Comparison of ENCODE assay signal across 9 cellular contexts in genomic region chr16:80369559-80369958, GRCh38.
DNase-seq lines count a peak whose midpoint lies in the region; ATAC-seq and TF ChIP-seq lines count a peak whose summit lies in the region.
"Had no signal": no experiment of that assay in that cellular context is flagged by ENCODE, and none has a peak within 500 bp of the region (broad histone marks: within the 10 kb centered on the region; RNA-seq: fewer than 3 reads in every experiment).

No MANE protein-coding gene starts in this region.

- no peaks in the 10 kb centered on the region; the same call in 1 of the 3 replicates for H3K4me1 Mint-ChIP-seq in GM23338
- no peaks in the 10 kb centered on the region for H3K4me1 Mint-ChIP-seq in CD4-positive, alpha-beta memory T cell

- CTCF ChIA-PET in RWPE1 (lab: Yijun Ruan, JAX), result interaction anchor here (0.6 to 1.0 kb wide), 8 partner anchors 8 to 941 kb away, joined by 3 to 5 read pairs (median 3); no protein-coding TSS in a partner anchor
- CTCF ChIA-PET in CD4-positive, alpha-beta memory T cell (lab: Charles Lee; ENCODE audit: partially characterized antibody), result interaction anchor here (0.8 to 1.0 kb wide), 2 partner anchors 8 to 89 kb away, joined by 3 read pairs; no protein-coding TSS in a partner anchor

- H3K36me3 ChIP-seq in GM23338 (ENCODE audit: insufficient read depth) (no peaks in the 10 kb centered on the region), osteoblast (ENCODE audit: insufficient read depth, low read length) (no peaks in the 10 kb centered on the region), MG63 (no peaks in the 10 kb centered on the region)
- no peaks in the 10 kb centered on the region for H3K36me3 ChIP-seq in CD4-positive, alpha-beta memory T cell (ENCODE audit: insufficient read depth, low read length)

- ATAC-seq in GM23338, result peak; percentile 98
- ATAC-seq in GM21526 (IDR thresholded peaks at IDR 0.05; ENCODE audit: low FRiP score, unreplicated experiment), result no peak

- H3K4me2 ChIP-seq in GM23338 (no peak overlapping the region), osteoblast (ENCODE audit: insufficient read depth, low read length) (no peak overlapping the region)

- peak; percentile 56 to 88 for TF ChIP-seq CTCF in GM23338 (conservative IDR thresholded peaks at IDR 0.05; ENCODE audit: low read depth in 2 of 2)
- peak; percentile 51 for TF ChIP-seq CTCF in RWPE1 (conservative IDR thresholded peaks at IDR 0.05; ENCODE audit: low read depth)
- TF ChIP-seq CTCF in osteoblast (IDR thresholded peaks at IDR 0.05; ENCODE audit: extremely low read depth, low read depth, low read length), result peak; percentile 88

- H3K9me3 Mint-ChIP-seq in GM23338, result peaks cover 15% of the 10 kb centered on the region
- peaks cover 0 to 8% (median 3%) of the 10 kb centered on the region in 8 donors for H3K9me3 Mint-ChIP-seq in CD4-positive, alpha-beta memory T cell

- no peaks in the 10 kb centered on the region for H3F3A ChIP-seq in GM23338 (replicated peaks; ENCODE audit: low read depth)

- DNase-seq in GM23338 (ENCODE audit: low spot score), result peak; percentile 70
- DNase-seq in RWPE1 (ENCODE audit: low spot score), result peak; percentile 42
- DNase-seq in fibroblast of the conjunctiva (ENCODE audit: low read depth), result peak; percentile 37
- DNase-seq in osteoblast (ENCODE audit: insufficient read length, low spot score, missing footprints), result peak; percentile 74
- no peak for DNase-seq in stimulated activated CD4-positive, alpha-beta T cell treated with anti-CD3 and anti-CD28 coated beads, Interleukin-4, amount 100 ng/mL, for 24 hours
- DNase-seq in CD4-positive, alpha-beta memory T cell, result no peak
- no peak for DNase-seq in MG63

- H3K27ac ChIP-seq in GM23338 (ENCODE audit: low read depth) (no peak overlapping the region), RWPE1 (no peak overlapping the region), osteoblast (ENCODE audit: low read depth, low read length) (no peak overlapping the region)
- no peak overlapping the region for H3K27ac ChIP-seq in CD4-positive, alpha-beta memory T cell (ENCODE audit: low read depth, low read length)

- H3K27ac Mint-ChIP-seq in GM23338, result no peak overlapping the region
- no peak overlapping the region for H3K27ac Mint-ChIP-seq in CD4-positive, alpha-beta memory T cell
- H3K27ac Mint-ChIP-seq: T-helper 1 cell treated with Interleukin-12 subunit alpha and Interleukin-12 subunit beta and Interleukin-4 antibody, amounts not matched to agents 30 μg/mL and 1 μg/mL, for 36 hours had no signal

- H3K27me3 Mint-ChIP-seq in GM23338 (ENCODE audit: insufficient read depth, low read depth, poor library complexity), result peaks cover 2% of the 10 kb centered on the region
- H3K27me3 Mint-ChIP-seq in CD4-positive, alpha-beta memory T cell, result peaks cover 0 to 4% of the 10 kb centered on the region in 2 donors

- intact Hi-C loops in CD4-positive, alpha-beta memory T cell (cut with micrococcal nuclease), result no loop called here

- no peaks in the 10 kb centered on the region for H3K79me2 ChIP-seq in GM23338 (replicated peaks; ENCODE audit: insufficient read depth)
- H3K79me2 ChIP-seq in osteoblast (ENCODE audit: insufficient read depth, low read length), result no peaks in the 10 kb centered on the region

- no peaks in the 10 kb centered on the region for H3K27me3 ChIP-seq in GM23338 (ENCODE audit: insufficient read depth)
- no peaks in the 10 kb centered on the region for H3K27me3 ChIP-seq in osteoblast (ENCODE audit: insufficient read depth, low read length)
- H3K27me3 ChIP-seq in CD4-positive, alpha-beta memory T cell (ENCODE audit: insufficient read depth, low read length), result no peaks in the 10 kb centered on the region
- H3K27me3 ChIP-seq in MG63, result no peaks in the 10 kb centered on the region

- 0 out of 2 replicates have a peak, but pooled peaks cover 6% of the 10 kb centered on the region for H3K9me2 ChIP-seq in GM23338 (ENCODE audit: insufficient read depth)

- no peak overlapping the region for H3K4me3 Mint-ChIP-seq in GM23338
- H3K4me3 Mint-ChIP-seq in CD4-positive, alpha-beta memory T cell, result no peak overlapping the region
- H3K4me3 Mint-ChIP-seq: T-helper 1 cell treated with Interleukin-12 subunit alpha and Interleukin-12 subunit beta and Interleukin-4 antibody, amounts not matched to agents 30 μg/mL and 1 μg/mL, for 36 hours had no signal

- peaks cover 6% of the 10 kb centered on the region; the same call in 2 of the 3 replicates for H3K36me3 Mint-ChIP-seq in GM23338 (ENCODE audit: low read depth)
- H3K36me3 Mint-ChIP-seq in CD4-positive, alpha-beta memory T cell, result peaks cover 0 to 3% of the 10 kb centered on the region in 2 donors

- no peak overlapping the region for H2AFZ ChIP-seq in GM23338
- no peak overlapping the region for H2AFZ ChIP-seq in osteoblast (ENCODE audit: low read length)

- POLR2A ChIA-PET in RWPE1 (lab: Yijun Ruan, JAX; ENCODE audit: low non-redundant PET), result no interaction called here
- POLR2A ChIA-PET in CD4-positive, alpha-beta memory T cell (lab: Charles Lee; ENCODE audit: partially characterized antibody), result no interaction called here

- no peaks in the 10 kb centered on the region for H4K20me1 ChIP-seq in GM23338 (replicated peaks; ENCODE audit: insufficient read depth)
- no peaks in the 10 kb centered on the region for H4K20me1 ChIP-seq in osteoblast (ENCODE audit: insufficient read depth, low read length)

- H3K4me1 ChIP-seq in GM23338 (ENCODE audit: insufficient read depth) (no peaks in the 10 kb centered on the region), osteoblast (ENCODE audit: insufficient read depth, low read length) (peaks cover 7% of the 10 kb centered on the region)
- no peaks in the 10 kb centered on the region for H3K4me1 ChIP-seq in CD4-positive, alpha-beta memory T cell (ENCODE audit: insufficient read depth, low read length)

- H3K4me3 ChIP-seq in GM23338, result no peak overlapping the region
- H3K4me3 ChIP-seq in osteoblast (ENCODE audit: insufficient read depth, low read length), result no peak overlapping the region
- no peak overlapping the region for H3K4me3 ChIP-seq in CD4-positive, alpha-beta memory T cell (ENCODE audit: low read length in 2 of 2)
- H3K4me3 ChIP-seq in MG63, result no peak overlapping the region

- H3K9me3 ChIP-seq in osteoblast (ENCODE audit: low read depth, low read length), result no peaks in the 10 kb centered on the region
- H3K9me3 ChIP-seq in CD4-positive, alpha-beta memory T cell (ENCODE audit: control insufficient read depth in 1 of 2, low read length in 2 of 2), result no peaks in the 10 kb centered on the region
- no peaks in the 10 kb centered on the region for H3K9me3 ChIP-seq in MG63

TF ChIP-seq in GM23338, 12 proteins besides CTCF, POLR2A, EP300 and RAD21 (continues in another document):
- TF ChIP-seq ZNF462 (CRISPR knock-in tag; IDR thresholded peaks at IDR 0.05) (no peak), ZNF114 (CRISPR knock-in tag; IDR thresholded peaks at IDR 0.05) (no peak)

Comparison
In these comparisons a context has a peak if more than half of its experiments do, and no peak if none do; other contexts are left out.
1. DNase-seq: peak in GM23338 (single experiment), RWPE1 (single experiment), fibroblast of the conjunctiva (single experiment) and osteoblast (single experiment); none in stimulated activated CD4-positive, alpha-beta T cell treated with anti-CD3 and anti-CD28 coated beads, Interleukin-4, amount 100 ng/mL, for 24 hours (single experiment), CD4-positive, alpha-beta memory T cell (0 of 5) and MG63 (single experiment).
2. Peak in every context shown above with its lines, with median percentiles within 50 percentile points of each other: CTCF ChIP-seq.